1 cellular context compared by ENCODE assay signal in genomic region chr12:633731-634130, GRCh38.
TF ChIP-seq lines count a peak whose summit lies in the region.

No MANE protein-coding gene starts in this region.

TF ChIP-seq in HepG2, 621 proteins besides CTCF, POLR2A, EP300 and RAD21:
- TF ChIP-seq PREB (CRISPR knock-in tag; IDR thresholded peaks at IDR 0.05) (no peak), ZNF30 (CRISPR knock-in tag; IDR thresholded peaks at IDR 0.05) (no peak), HMGA1 (CRISPR knock-in tag; conservative IDR thresholded peaks at IDR 0.05) (no peak), ZNF124 (CRISPR knock-in tag; IDR thresholded peaks at IDR 0.05) (no peak), ISX (CRISPR knock-in tag; conservative IDR thresholded peaks at IDR 0.05) (no peak), GFI1 (CRISPR knock-in tag; IDR thresholded peaks at IDR 0.05; ENCODE audit: borderline replicate concordance) (0 out of 2 replicates have a peak, but pooled peaks have one; percentile 20), SALL2 (CRISPR knock-in tag; IDR thresholded peaks at IDR 0.05) (no peak), NBN (conservative IDR thresholded peaks at IDR 0.05) (no peak), HOXA9 (CRISPR knock-in tag; IDR thresholded peaks at IDR 0.05; ENCODE audit: borderline replicate concordance) (no peak), ZBTB38 (CRISPR knock-in tag; IDR thresholded peaks at IDR 0.05) (no peak), ZNF770 (CRISPR knock-in tag; IDR thresholded peaks at IDR 0.05) (peak; percentile 87), ZNF589 (CRISPR knock-in tag; conservative IDR thresholded peaks at IDR 0.05) (no peak), ARID2 (CRISPR knock-in tag; IDR thresholded peaks at IDR 0.05; ENCODE audit: borderline replicate concordance) (no peak), GABPB1 (CRISPR knock-in tag; IDR thresholded peaks at IDR 0.05) (no peak), ZNF891 (CRISPR knock-in tag; IDR thresholded peaks at IDR 0.05) (no peak), SNAPC5 (CRISPR knock-in tag; IDR thresholded peaks at IDR 0.05; ENCODE audit: borderline replicate concordance) (no peak), NFIC (IDR thresholded peaks at IDR 0.05; ENCODE audit: low read length) (no peak), ZNF691 (CRISPR knock-in tag; IDR thresholded peaks at IDR 0.05; ENCODE audit: borderline replicate concordance, low read depth) (no peak)
